Comparison of ENCODE assay signal across 8 cellular contexts in genomic region chr1:44674113-44675000, GRCh38. TPM values are rescaled to one million over a fixed set of nuclear protein-coding genes. Genes with fewer than 3 reads are reported as not detected.
A peak's percentile ranks its signal among the peaks of the same experiment; 100 is the strongest.
DNase-seq lines count a peak whose midpoint lies in the region; ATAC-seq and TF ChIP-seq lines count a peak whose summit lies in the region.

Gene ARMH1 (plus strand): TSS chr1:44674714. CDS start chr1:44689698, 14,984 bp downstream.
Gene TMEM53 (minus strand): TSS chr1:44674481. CDS start chr1:44674391, 90 bp downstream.

- H3K36me3 ChIP-seq in OCI-LY1 (ENCODE audit: insufficient read depth, low read length) = no peaks in the 10 kb centered on the region

- H3K27me3 ChIP-seq in OCI-LY1 (ENCODE audit: insufficient read depth, low read length) = no peaks in the 10 kb centered on the region
- no peaks in the 10 kb centered on the region for H3K27me3 ChIP-seq in mononuclear cell (ENCODE audit: insufficient read depth, low read length)

- no peaks in the 10 kb centered on the region for H3K9me2 ChIP-seq in OCI-LY1 (ENCODE audit: low read depth, low read length)

- peak within 1 kb of the TSS; percentile 92 for H3K4me2 ChIP-seq in OCI-LY1 (ENCODE audit: low read length)

- H4K20me1 ChIP-seq in OCI-LY1 (ENCODE audit: insufficient read depth, low read length) = no peaks in the 10 kb centered on the region

- no peak within 1 kb of the TSS for H2AFZ ChIP-seq in OCI-LY1 (ENCODE audit: low read length)

- TF ChIP-seq CTCF in OCI-LY1 (IDR thresholded peaks at IDR 0.05; ENCODE audit: low read length) (peak; percentile 47), epithelial cell of esophagus (IDR thresholded peaks at IDR 0.05; ENCODE audit: insufficient read depth, low read depth, low read length, missing control alignments) (peak; percentile 12)

- peak within 1 kb of the TSS; percentile 33 for H3K27ac ChIP-seq in OCI-LY1 (ENCODE audit: low read depth, low read length, poor library complexity, severe bottlenecking)

- H3K79me2 ChIP-seq in OCI-LY1 (ENCODE audit: insufficient read depth, low read length) = no peaks in the 10 kb centered on the region

- no peaks in the 10 kb centered on the region for H3K9me3 ChIP-seq in OCI-LY1 (ENCODE audit: low read length)
- H3K9me3 ChIP-seq in mononuclear cell (ENCODE audit: low read depth, low read length) = no peaks in the 10 kb centered on the region

- peak; percentile 88 for ATAC-seq in GM21526 (IDR thresholded peaks at IDR 0.05; ENCODE audit: low FRiP score, unreplicated experiment)

- no peaks in the 10 kb centered on the region for H3F3A ChIP-seq in OCI-LY1 (ENCODE audit: insufficient read depth, low read length)

- H3K9ac ChIP-seq in OCI-LY1 (ENCODE audit: low read length) = peak within 1 kb of the TSS; percentile 68

- H3K4me3 ChIP-seq in OCI-LY1 (ENCODE audit: low read depth, low read length, poor library complexity, severe bottlenecking) = peak within 1 kb of the TSS; percentile 67
- H3K4me3 ChIP-seq in epithelial cell of esophagus (ENCODE audit: low read length) = peak within 1 kb of the TSS; percentile 67
- H3K4me3 ChIP-seq in mononuclear cell (ENCODE audit: low read length) = peak within 1 kb of the TSS; percentile 59

- DNase-seq in DMS 273 treated with DMSO at 0.1 percent for 48 hours (lab: John Stamatoyannopoulos, UW) (peak; percentile 98), HuH-7 (ENCODE audit: low spot score) (peak; percentile 97), activated T-cell treated with anti-CD3 and anti-CD28 coated beads for 4 hours (peak; percentile 92), epithelial cell of esophagus (ENCODE audit: low read depth) (peak; percentile 100)
- peak; percentile 93 to 96 for DNase-seq in stimulated activated CD8-positive, alpha-beta memory T cell treated with anti-CD3 and anti-CD28 coated beads, Interleukin-2, amount 100 ng/mL, for 48 hours (ENCODE audit: low read depth in 2 of 2)

- H3K4me1 ChIP-seq in OCI-LY1 (ENCODE audit: insufficient read depth, low read length, severe bottlenecking) = peaks cover 33% of the 10 kb centered on the region
- peaks cover 72% of the 10 kb centered on the region for H3K4me1 ChIP-seq in mononuclear cell (ENCODE audit: insufficient read depth, low read length)

RNA-seq across cellular contexts. Expression of gene ARMH1, which starts in this region (rescaled TPM):
- 30.0 TPM for total RNA-seq in mononuclear cell

RNA-seq across cellular contexts. Expression of gene TMEM53, which starts in this region (rescaled TPM):
- 0.52 TPM for total RNA-seq in mononuclear cell

Comparison
In these comparisons a context has a peak if more than half of its experiments do, and no peak if none do; other contexts are left out.
1. Peak in every context shown above with its lines: DNase-seq, ATAC-seq, H3K4me3 ChIP-seq and H3K27ac ChIP-seq.